13 cellular contexts compared by ENCODE assay signal in genomic region chr19:2982556-2982955, GRCh38. TPM values are rescaled to one million over a fixed set of nuclear protein-coding genes. Genes with fewer than 3 reads are reported as not detected.
A peak's percentile ranks its signal among the peaks of the same experiment; 100 is the strongest.
DNase-seq lines count a peak whose midpoint lies in the region; ATAC-seq and TF ChIP-seq lines count a peak whose summit lies in the region.
"Had no signal": no experiment of that assay in that cellular context is flagged by ENCODE, and none has a peak within 500 bp of the region (broad histone marks: within the 10 kb centered on the region; RNA-seq: fewer than 3 reads in every experiment).

No MANE protein-coding gene starts in this region.

- H3K36me3 ChIP-seq in SK-N-SH (replicated peaks in 1 of 2; ENCODE audit: control insufficient read depth in 1 of 2, insufficient read depth in 2 of 2, low read length in 1 of 2) (no peaks in the 10 kb centered on the region), esophagus muscularis mucosa (no peaks in the 10 kb centered on the region), upper lobe of left lung (no peaks in the 10 kb centered on the region), Karpas-422 (ENCODE audit: insufficient read depth, low read length) (no peaks in the 10 kb centered on the region)

- no peak overlapping the region; the same call in 1 of the 2 replicates for H2AFZ ChIP-seq in SK-N-SH (ENCODE audit: low read depth)
- no peak overlapping the region for H2AFZ ChIP-seq in Karpas-422 (ENCODE audit: low read length)

- H3K36me3 Mint-ChIP-seq in osteocyte (ENCODE audit: unreplicated experiment), result no peaks in the 10 kb centered on the region

- H3K4me3 ChIP-seq in SK-N-SH (ENCODE audit: low read depth in 2 of 2, low read length in 1 of 2), result no peak overlapping the region
- peak overlapping the region in 1 of 4 donors; percentile 23 for H3K4me3 ChIP-seq in esophagus muscularis mucosa
- no peak overlapping the region for H3K4me3 ChIP-seq in upper lobe of left lung
- H3K4me3 ChIP-seq in Karpas-422 (ENCODE audit: low read length), result no peak overlapping the region

- peaks cover 15% of the 10 kb centered on the region for H3K27me3 Mint-ChIP-seq in osteocyte (ENCODE audit: unreplicated experiment)

- H3K27ac Mint-ChIP-seq in osteocyte (ENCODE audit: unreplicated experiment), result peak overlapping the region; percentile 88
- H3K27ac Mint-ChIP-seq: activated T-cell treated with anti-CD3 and anti-CD28 coated beads, Interleukin-2, amount 50 U/mL, for 72 hours had no signal

- peaks cover 13 to 25% of the 10 kb centered on the region in 2 experiments; a peak in 3 of 4 replicates for H3K4me1 ChIP-seq in SK-N-SH (ENCODE audit: control insufficient read depth in 1 of 2, insufficient read depth in 2 of 2, low read depth in 1 of 2, low read length in 1 of 2)
- peaks cover 37 to 51% (median 43%) of the 10 kb centered on the region in 4 donors for H3K4me1 ChIP-seq in esophagus muscularis mucosa
- H3K4me1 ChIP-seq in upper lobe of left lung, result peaks cover 33 to 50% (median 45%) of the 10 kb centered on the region in 4 donors
- peaks cover 12% of the 10 kb centered on the region for H3K4me1 ChIP-seq in Karpas-422 (ENCODE audit: low read length)

- H3K79me2 ChIP-seq in SK-N-SH (ENCODE audit: insufficient read depth) (no peaks in the 10 kb centered on the region), Karpas-422 (ENCODE audit: low read length) (no peaks in the 10 kb centered on the region)

- H3K27ac ChIP-seq in SK-N-SH (ENCODE audit: low read depth in 2 of 2, low read length in 1 of 2), result peak overlapping the region; percentile 41 to 53; a peak in 3 of 4 replicates
- H3K27ac ChIP-seq in esophagus muscularis mucosa (replicated peaks in 1 of 4), result peak overlapping the region; percentile 85 to 92 (median 90)
- H3K27ac ChIP-seq in upper lobe of left lung, result peak overlapping the region; percentile 68 to 90 (median 86)
- H3K27ac ChIP-seq in Karpas-422 (ENCODE audit: low read length), result no peak overlapping the region
- H3K27ac ChIP-seq: 22Rv1 had no signal

- TF ChIP-seq EP300 in SK-N-SH (IDR thresholded peaks at IDR 0.05; ENCODE audit: borderline replicate concordance in 1 of 2, low read depth in 1 of 2, low read length in 1 of 2) (no peak), esophagus muscularis mucosa (IDR thresholded peaks at IDR 0.05) (no peak), upper lobe of left lung (IDR thresholded peaks at IDR 0.05) (no peak)

- H4K20me1 ChIP-seq in SK-N-SH (ENCODE audit: insufficient read depth), result no peaks in the 10 kb centered on the region
- H4K20me1 ChIP-seq in Karpas-422 (ENCODE audit: insufficient read depth, low read depth, low read length), result no peaks in the 10 kb centered on the region

- ATAC-seq in SK-N-SH treated with all-trans-retinoic acid at 6 μM for 48 hours (no peak), upper lobe of left lung (ENCODE audit: low FRiP score in 2 of 2) (peak; percentile 22 to 23), HG03108 (IDR thresholded peaks at IDR 0.05; ENCODE audit: unreplicated experiment) (no peak)
- ATAC-seq: activated T-cell treated with anti-CD3 and anti-CD28 coated beads, Interleukin-2, amount 50 U/mL, for 72 hours had no signal

- H3K9me3 ChIP-seq in SK-N-SH (no peaks in the 10 kb centered on the region), esophagus muscularis mucosa (no peaks in the 10 kb centered on the region), upper lobe of left lung (no peaks in the 10 kb centered on the region), Karpas-422 (ENCODE audit: low read length) (no peaks in the 10 kb centered on the region)

- H3K9ac ChIP-seq in SK-N-SH, result no peak overlapping the region
- no peak overlapping the region for H3K9ac ChIP-seq in Karpas-422 (ENCODE audit: low read length)

- POLR2A ChIA-PET in SK-N-SH (lab: Yijun Ruan, JAX), result interaction anchor here (0.6 to 3.5 kb wide), 4 partner anchors 12 to 80 kb away, joined by 3 to 21 read pairs (median 4); partner anchors contain the start of gene TLE5

- H3K4me1 Mint-ChIP-seq in osteocyte (ENCODE audit: unreplicated experiment), result peaks cover 47% of the 10 kb centered on the region

- no peak overlapping the region for H3K4me3 Mint-ChIP-seq in osteocyte (ENCODE audit: unreplicated experiment)
- H3K4me3 Mint-ChIP-seq: activated T-cell treated with anti-CD3 and anti-CD28 coated beads, Interleukin-2, amount 50 U/mL, for 72 hours had no signal

- TF ChIP-seq POLR2A in esophagus muscularis mucosa (IDR thresholded peaks at IDR 0.05; ENCODE audit: low read depth) (no peak), upper lobe of left lung (IDR thresholded peaks at IDR 0.05) (no peak)

- TF ChIP-seq CTCF in SK-N-SH (IDR thresholded peaks at IDR 0.05), result no peak
- no peak for TF ChIP-seq CTCF in esophagus muscularis mucosa (IDR thresholded peaks at IDR 0.05)
- TF ChIP-seq CTCF in osteocyte (IDR thresholded peaks at IDR 0.05), result no peak
- no peak for TF ChIP-seq CTCF in upper lobe of left lung (IDR thresholded peaks at IDR 0.05)

- TF ChIP-seq RAD21 in SK-N-SH (IDR thresholded peaks at IDR 0.05; ENCODE audit: low read length), result no peak

- H3F3A ChIP-seq in SK-N-SH (replicated peaks; ENCODE audit: insufficient read depth), result peaks cover 16% of the 10 kb centered on the region

- DNase-seq in SK-N-SH (no peak), esophagus muscularis mucosa (ENCODE audit: extremely low spot score) (no peak), osteocyte (ENCODE audit: extremely low spot score, unreplicated experiment) (no peak), upper lobe of left lung (no peak), HUDEP-2 (lab: John Stamatoyannopoulos, UW; ENCODE audit: unreplicated experiment in 76 of 76) (no peak), Karpas-422 (no peak)
- DNase-seq: activated CD4-positive, alpha-beta T cell treated with anti-CD3 and anti-CD28 coated beads for 1 hour; activated T-cell treated with anti-CD3 and anti-CD28 coated beads, Interleukin-2, amount 50 U/mL, for 72 hours; KBM-7; NCI-H1930 had no signal

- 37% methylated on average over 8 of the region's 8 CpGs for WGBS in SK-N-SH (ENCODE audit: low lambda C conversion rate)
- WGBS in esophagus muscularis mucosa, result 31% methylated on average over 8 of the region's 8 CpGs
- 15 to 32% methylated on average over 3 to 5 of the region's 8 CpGs for WGBS in upper lobe of left lung, 2 donors

- H3K9me2 ChIP-seq in SK-N-SH, result no peaks in the 10 kb centered on the region
- H3K9me2 ChIP-seq in Karpas-422 (replicated peaks; ENCODE audit: insufficient read depth, low read length), result no peaks in the 10 kb centered on the region

- H3K4me2 ChIP-seq in SK-N-SH (peak overlapping the region; percentile 75; the same call in 1 of the 2 replicates), Karpas-422 (ENCODE audit: low read depth, low read length, poor library complexity, severe bottlenecking) (no peak overlapping the region)

- no peaks in the 10 kb centered on the region for H3K9me3 Mint-ChIP-seq in osteocyte (ENCODE audit: unreplicated experiment)
- H3K9me3 Mint-ChIP-seq: activated T-cell treated with anti-CD3 and anti-CD28 coated beads, Interleukin-2, amount 50 U/mL, for 72 hours had no signal

- no peaks in the 10 kb centered on the region for H3K27me3 ChIP-seq in SK-N-SH (ENCODE audit: insufficient read depth)
- no peaks in the 10 kb centered on the region for H3K27me3 ChIP-seq in esophagus muscularis mucosa
- no peaks in the 10 kb centered on the region for H3K27me3 ChIP-seq in upper lobe of left lung
- no peaks in the 10 kb centered on the region for H3K27me3 ChIP-seq in Karpas-422 (ENCODE audit: low read length)

- intact Hi-C loops in esophagus muscularis mucosa (cut with DNase I), result loop anchor here (5.0 kb wide), 1 partner anchor 75 kb away; no protein-coding TSS in a partner anchor

- CTCF ChIA-PET in SK-N-SH (lab: Yijun Ruan, JAX), result interaction anchor here (0.6 to 2.8 kb wide), 8 partner anchors 9 to 1746 kb away, joined by 3 to 8 read pairs (median 4); no protein-coding TSS in a partner anchor

TF ChIP-seq in SK-N-SH treated with all-trans-retinoic acid at 6 μM for 48 hours, 23 proteins besides CTCF, POLR2A, EP300 and RAD21 (continues in another document):
- TF ChIP-seq POU6F1 (CRISPR knock-in tag; IDR thresholded peaks at IDR 0.05; ENCODE audit: borderline replicate concordance, low read depth), result no peak

RNA-seq across cellular contexts. Expression of gene TLE6, which starts 5.2 kb away (rescaled TPM):
- polyA plus RNA-seq in SK-N-SH (2012; rRNA removed), result 2.6 and 3.3 TPM in 2 replicates
- polyA plus RNA-seq in SK-N-SH (2012; cell fraction: cytosol; rRNA removed), result 0.95 and 1.2 TPM in 2 replicates
- 9.8 and 10.4 TPM in 2 replicates for polyA plus RNA-seq in SK-N-SH (2012; cell fraction: nucleus; rRNA removed)
- total RNA-seq in esophagus muscularis mucosa (1 to 10 TPM in 1 of 4 donors, under 1 TPM in 2, not detected in 1; 0.75 to 1.2 (median 0.91) TPM), osteocyte (0.65 and 1.5 TPM in 2 replicates), upper lobe of left lung (10 to 100 TPM in 2 of 6 donors, 1 to 10 TPM in 4; 4.1 to 49.2 (median 5.4) TPM)
- 3.4 and 5.0 TPM in 2 replicates for total RNA-seq in Karpas-422 (2014; rRNA removed; shearing (Covaris generic); ENCODE audit: low replicate concordance)

RNA-seq across cellular contexts. Expression of gene ZNF77, which starts 37.8 kb away (rescaled TPM):
- 4.4 and 6.6 TPM in 2 replicates for polyA plus RNA-seq in SK-N-SH (2012; rRNA removed)
- 4.8 and 5.0 TPM in 2 replicates for polyA plus RNA-seq in SK-N-SH (2012; cell fraction: cytosol; rRNA removed)
- polyA plus RNA-seq in SK-N-SH (2012; cell fraction: nucleus; rRNA removed), result 8.4 and 10.1 TPM in 2 replicates
- 1 to 10 TPM; 2.5 to 4.2 (median 3.0) TPM for total RNA-seq in esophagus muscularis mucosa
- 4.0 and 4.9 TPM in 2 replicates for total RNA-seq in osteocyte
- total RNA-seq in upper lobe of left lung, result 1 to 10 TPM; 3.1 to 7.3 (median 4.6) TPM
- total RNA-seq in Karpas-422 (2014; rRNA removed; shearing (Covaris generic); ENCODE audit: low replicate concordance), result not detected in 2 replicates

RNA-seq across cellular contexts. Expression of gene TLE2, which starts 46.5 kb away (rescaled TPM):
- polyA plus RNA-seq in SK-N-SH (2012; rRNA removed), result 1.7 and 2.3 TPM in 2 replicates
- polyA plus RNA-seq in SK-N-SH (2012; cell fraction: cytosol; rRNA removed), result 0.97 and 1.9 TPM in 2 replicates
- polyA plus RNA-seq in SK-N-SH (2012; cell fraction: nucleus; rRNA removed), result 10.0 and 17.5 TPM in 2 replicates
- 10 to 100 TPM; 34.0 to 51.2 (median 44.1) TPM for total RNA-seq in esophagus muscularis mucosa
- 13.2 and 14.9 TPM in 2 replicates for total RNA-seq in osteocyte
- total RNA-seq in upper lobe of left lung, result 100 to 1,000 TPM in 1 of 6 donors, 10 to 100 TPM in 5; 35.0 to 115 (median 56.0) TPM
- not detected in 2 replicates for total RNA-seq in Karpas-422 (2014; rRNA removed; shearing (Covaris generic); ENCODE audit: low replicate concordance)

Comparison
In these comparisons a context has a peak if more than half of its experiments do, and no peak if none do; other contexts are left out.
1. ATAC-seq: peak in upper lobe of left lung (2 of 2); none in SK-N-SH treated with all-trans-retinoic acid at 6 μM for 48 hours (single experiment) and HG03108 (single experiment).
2. RNA of gene TLE2, which starts 46.5 kb away (total RNA-seq): 35.0 to 115 TPM in upper lobe of left lung, 34.0 to 51.2 TPM in esophagus muscularis mucosa and 13.2 to 14.9 TPM in osteocyte; not detected in Karpas-422; every median in the first group is over 10 times any median in the second.